Comparison of ENCODE assay signal across 16 cellular contexts in genomic region chr4:140857111-140857510, GRCh38.
DNase-seq lines count a peak whose midpoint lies in the region; ATAC-seq and TF ChIP-seq lines count a peak whose summit lies in the region.
"Had no signal": no experiment of that assay in that cellular context is flagged by ENCODE, and none has a peak within 500 bp of the region (broad histone marks: within the 10 kb centered on the region; RNA-seq: fewer than 3 reads in every experiment).

No MANE protein-coding gene starts in this region.

- H3K4me3 ChIP-seq in esophagus squamous epithelium (no peak overlapping the region), skeletal muscle satellite cell (ENCODE audit: low read length) (peak overlapping the region; percentile 42)
- H3K4me3 ChIP-seq: pancreas had no signal

- H3K27me3 ChIP-seq in esophagus squamous epithelium (no peaks in the 10 kb centered on the region), skeletal muscle satellite cell (ENCODE audit: control insufficient read depth, insufficient read depth, low read length) (peaks cover 6% of the 10 kb centered on the region)
- H3K27me3 ChIP-seq: pancreas had no signal

- no peaks in the 10 kb centered on the region for H3K36me3 ChIP-seq in esophagus squamous epithelium
- no peaks in the 10 kb centered on the region for H3K36me3 ChIP-seq in skeletal muscle satellite cell (ENCODE audit: insufficient read depth, low read length)
- H3K36me3 ChIP-seq: pancreas had no signal

- peaks cover 3 to 38% (median 16%) of the 10 kb centered on the region in 3 donors for H3K4me1 ChIP-seq in esophagus squamous epithelium
- peaks cover 10% of the 10 kb centered on the region for H3K4me1 ChIP-seq in skeletal muscle satellite cell (ENCODE audit: control insufficient read depth, insufficient read depth, low read length)
- H3K4me1 ChIP-seq: pancreas had no signal

- no peak for TF ChIP-seq CTCF in RWPE1 (conservative IDR thresholded peaks at IDR 0.05; ENCODE audit: low read depth)
- TF ChIP-seq CTCF in esophagus squamous epithelium (IDR thresholded peaks at IDR 0.05): no peak

- CTCF ChIA-PET in RWPE1 (lab: Yijun Ruan, JAX): no interaction called here

- intact Hi-C loops in esophagus squamous epithelium (cut with DNase I): loop anchor here (10.0 kb wide), 2 partner anchors 252 to 332 kb away; partner anchors contain the start of gene ELMOD2

- POLR2A ChIA-PET in RWPE1 (lab: Yijun Ruan, JAX; ENCODE audit: low non-redundant PET): no interaction called here

- no peak for TF ChIP-seq POLR2A in esophagus squamous epithelium (IDR thresholded peaks at IDR 0.05)

- H3K9ac ChIP-seq in skeletal muscle satellite cell (ENCODE audit: low read depth, low read length): no peak overlapping the region
- H3K9ac ChIP-seq: SK-N-SH had no signal

- H3K9me3 ChIP-seq in esophagus squamous epithelium (no peaks in the 10 kb centered on the region), skeletal muscle satellite cell (replicated peaks; ENCODE audit: low read length) (no peaks in the 10 kb centered on the region)
- H3K9me3 ChIP-seq: pancreas, SK-N-SH had no signal

- no peak for ATAC-seq in GM18868 (IDR thresholded peaks at IDR 0.05; ENCODE audit: unreplicated experiment)
- ATAC-seq: pancreas had no signal

- 41 to 46% methylated on average over 1 to 2 of the region's 2 CpGs for WGBS in esophagus squamous epithelium, 2 donors

- DNase-seq in DMS79 treated with DMSO at 0.1 percent for 48 hours (lab: John Stamatoyannopoulos, UW): peak; percentile 2
- DNase-seq in DMS79 (lab: John Stamatoyannopoulos, UW): no peak
- DNase-seq in RWPE1 (ENCODE audit: low spot score): peak; percentile 58
- no peak for DNase-seq in esophagus squamous epithelium (lab: John Stamatoyannopoulos, UW)
- no peak for DNase-seq in stimulated activated CD4-positive, alpha-beta T cell treated with anti-CD3 and anti-CD28 coated beads, Interleukin-4, amount 100 ng/mL, for 24 hours
- no peak for DNase-seq in T-helper 2 cell
- DNase-seq: CD4-positive, CD25-positive, alpha-beta regulatory T cell; DND-41; OCI-M1; pancreas; SK-N-SH; stimulated activated CD4-positive, alpha-beta T cell treated with anti-CD3 and anti-CD28 coated beads, Interleukin-12 subunit alpha, Interleukin-12 subunit beta, amount 100 ng/mL, for 4 hours; stimulated activated naive CD4-positive, alpha-beta T cell had no signal

- H3K27ac ChIP-seq in RWPE1 (peak overlapping the region; percentile 55; the same call in 1 of the 2 replicates), esophagus squamous epithelium (peak overlapping the region; percentile 49 to 76 (median 70))
- H3K27ac ChIP-seq: 22Rv1, pancreas had no signal

- H3K4me2 ChIP-seq in skeletal muscle satellite cell (ENCODE audit: low read length): peak overlapping the region; percentile 71
- H3K4me2 ChIP-seq: SK-N-SH had no signal

Comparison
In these comparisons a context has a peak if more than half of its experiments do, and no peak if none do; other contexts are left out.
1. DNase-seq: peak in DMS79 treated with DMSO at 0.1 percent for 48 hours (single experiment) and RWPE1 (single experiment); none in DMS79 (single experiment), esophagus squamous epithelium (single experiment), stimulated activated CD4-positive, alpha-beta T cell treated with anti-CD3 and anti-CD28 coated beads, Interleukin-4, amount 100 ng/mL, for 24 hours (single experiment) and T-helper 2 cell (0 of 5).